ENCODE assay signal across 9 cellular contexts in the genomic region with DNA sequence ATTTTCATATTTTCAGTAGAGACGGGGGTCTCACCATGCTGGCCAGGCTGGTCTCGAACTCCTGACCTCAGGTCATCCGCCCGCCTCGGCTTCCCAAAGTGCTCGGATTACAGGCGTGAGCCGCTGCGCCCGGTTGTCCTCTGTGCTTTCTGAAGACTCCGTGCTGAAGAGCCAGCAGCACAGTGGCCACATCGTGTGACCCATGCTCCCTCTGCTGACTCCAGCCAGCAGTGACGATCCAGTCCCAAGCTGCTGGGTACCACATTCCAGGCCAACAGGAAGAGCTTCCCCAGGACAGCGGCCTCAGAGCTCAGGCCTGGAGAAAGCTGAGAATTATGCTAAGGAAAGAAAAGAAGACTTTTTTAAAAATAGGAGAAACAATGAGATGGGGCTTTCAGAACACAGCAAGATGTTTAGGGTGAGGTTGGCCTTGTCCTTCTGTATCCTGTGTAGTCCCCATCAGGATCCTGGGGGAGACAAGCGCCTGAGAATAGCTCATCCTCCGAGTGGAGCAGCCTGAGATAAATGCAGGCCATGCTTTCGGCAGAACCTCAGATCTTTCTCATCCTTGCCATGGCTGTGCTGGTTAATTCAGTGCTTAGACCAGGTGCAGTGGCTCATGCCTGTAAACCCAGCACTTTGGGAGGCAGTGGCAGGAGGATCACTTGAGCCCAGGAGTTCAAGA.
DNase-seq lines count a peak whose midpoint lies in the region; ATAC-seq and TF ChIP-seq lines count a peak whose summit lies in the region.
"Had no signal": no experiment of that assay in that cellular context is flagged by ENCODE, and none has a peak within 500 bp of the region (broad histone marks: within the 10 kb centered on the region; RNA-seq: fewer than 3 reads in every experiment).

No MANE protein-coding gene starts in this region.

- intact Hi-C loops in Right ventricle myocardium inferior (cut with DNase I): loop anchor here (5.0 kb wide), 1 partner anchor 201 kb away; no protein-coding TSS in a partner anchor
- intact Hi-C loops in upper lobe of right lung (cut with DNase I): no loop called here

- peak in 1 of 2 donors; percentile 46 for TF ChIP-seq CTCF in right atrium auricular region (IDR thresholded peaks at IDR 0.05)
- TF ChIP-seq CTCF in hepatocyte (IDR thresholded peaks at IDR 0.05; ENCODE audit: poor library complexity): peak; percentile 53
- TF ChIP-seq CTCF in upper lobe of right lung (IDR thresholded peaks at IDR 0.05): no peak
- no peak for TF ChIP-seq CTCF in coronary artery (IDR thresholded peaks at IDR 0.05)

- no peaks in the 10 kb centered on the region for H3K4me1 ChIP-seq in right atrium auricular region
- no peaks in the 10 kb centered on the region for H3K4me1 ChIP-seq in hepatocyte (ENCODE audit: insufficient read depth)
- H3K4me1 ChIP-seq in upper lobe of right lung: no peaks in the 10 kb centered on the region

- no peaks in the 10 kb centered on the region for H4K20me1 ChIP-seq in hepatocyte (ENCODE audit: insufficient read depth, poor library complexity, severe bottlenecking)

- H3K36me3 ChIP-seq in right atrium auricular region (no peaks in the 10 kb centered on the region), hepatocyte (replicated peaks; ENCODE audit: insufficient read depth, low read depth) (no peaks in the 10 kb centered on the region), upper lobe of right lung (no peaks in the 10 kb centered on the region)

- no peaks in the 10 kb centered on the region for H3K9me3 ChIP-seq in right atrium auricular region
- no peaks in the 10 kb centered on the region for H3K9me3 ChIP-seq in hepatocyte (ENCODE audit: low read depth)
- no peaks in the 10 kb centered on the region for H3K9me3 ChIP-seq in upper lobe of right lung

- no peaks in the 10 kb centered on the region for H3K79me2 ChIP-seq in hepatocyte

- WGBS in hepatocyte (ENCODE audit: low lambda C conversion rate, missing lambda C conversion rate): 38% methylated on average over 17 of the region's 17 CpGs

- H3K4me3 ChIP-seq in right atrium auricular region (no peak overlapping the region), hepatocyte (no peak overlapping the region), upper lobe of right lung (no peak overlapping the region), coronary artery (no peak overlapping the region)

- no peak overlapping the region for H3K4me2 ChIP-seq in hepatocyte

- no peaks in the 10 kb centered on the region for H3K9me2 ChIP-seq in hepatocyte (replicated peaks; ENCODE audit: insufficient read depth)

- in situ Hi-C loops in SK-MEL-5 (cut with HindIII; ENCODE audit: low pct_unique_long_range_greater_than_20kb, low sequenced_read_pairs): no loop called here

- no peak overlapping the region for H2AFZ ChIP-seq in hepatocyte

- H3K27me3 ChIP-seq in right atrium auricular region (no peaks in the 10 kb centered on the region), hepatocyte (no peaks in the 10 kb centered on the region), upper lobe of right lung (peaks cover 12% of the 10 kb centered on the region)

- ATAC-seq in Right ventricle myocardium inferior (peak; percentile 68), upper lobe of right lung (peak; percentile 76)

- DNase-seq in Right ventricle myocardium inferior (ENCODE audit: missing footprints) (no peak), right atrium auricular region (ENCODE audit: low spot score) (no peak), SK-MEL-5 (ENCODE audit: low read depth, low spot score) (peak; percentile 55), hepatocyte (ENCODE audit: low spot score) (peak; percentile 68), upper lobe of right lung (peak; percentile 68), coronary artery (ENCODE audit: low spot score) (no peak), activated T-cell treated with anti-CD3 and anti-CD28 coated beads for 4 hours (no peak), GDM1 (lab: John Stamatoyannopoulos, UW) (no peak)
- DNase-seq: activated naive CD8-positive, alpha-beta T cell treated with anti-CD3 and anti-CD28 coated beads, Interleukin-2, amount 10 ng/mL, durations not matched to agents 7 days and 5 days had no signal

- H3K27ac ChIP-seq in right atrium auricular region (no peak overlapping the region), hepatocyte (no peak overlapping the region), upper lobe of right lung (no peak overlapping the region), coronary artery (no peak overlapping the region)

Comparison
In these comparisons a context has a peak if more than half of its experiments do, and no peak if none do; other contexts are left out.
1. DNase-seq: peak in SK-MEL-5 (single experiment), hepatocyte (single experiment) and upper lobe of right lung (single experiment); none in Right ventricle myocardium inferior (single experiment), right atrium auricular region (single experiment), coronary artery (single experiment), activated T-cell treated with anti-CD3 and anti-CD28 coated beads for 4 hours (single experiment) and GDM1 (single experiment).